In genomic region chr11:76215946-76216345, GRCh38 we compare ENCODE assay signal across 1 cellular context.
TF ChIP-seq lines count a peak whose summit lies in the region.

No MANE protein-coding gene starts in this region.

TF ChIP-seq in GM12891, 5 proteins besides CTCF, POLR2A, EP300 and RAD21 (continued from another document):
- TF ChIP-seq PAX5 (IDR thresholded peaks at IDR 0.05; ENCODE audit: insufficient read depth, low read length, severe bottlenecking): no peak
